ENCODE assay signal across 25 cellular contexts in genomic region chr10:116702165-116702564, GRCh38. TPM values are rescaled to one million over a fixed set of nuclear protein-coding genes. Genes with fewer than 3 reads are reported as not detected.
"Had no signal": no experiment of that assay in that cellular context is flagged by ENCODE, and none has a peak within 500 bp of the region (broad histone marks: within the 10 kb centered on the region; RNA-seq: fewer than 3 reads in every experiment).

No MANE protein-coding gene starts in this region.

- H3K9me3 ChIP-seq: left lung, lower lobe of right lung, neutrophil, right atrium auricular region, right lobe of liver, suprapubic skin, thoracic aorta, tibial artery, uterus had no signal

- H2AFZ ChIP-seq: parathyroid adenoma had no signal

- H3K4me1 ChIP-seq: left lung, lower lobe of right lung, parathyroid adenoma, right atrium auricular region, right lobe of liver, suprapubic skin, uterus had no signal

- ATAC-seq: left colon; left lung; lower lobe of right lung; naive thymus-derived CD8-positive, alpha-beta T cell; stimulated activated naive B cell treated with anti-CD40 and anti-IgM and Interleukin-4, amounts not matched to agents 10 μg/mL and 1 μg/mL and 100 μg/mL, for 72 hours had no signal

- FAIRE-seq: keratinocyte had no signal

- H3K9ac ChIP-seq: parathyroid adenoma had no signal

- H3K36me3 ChIP-seq: left lung, lower lobe of right lung, neutrophil, right atrium auricular region, right lobe of liver, suprapubic skin, thoracic aorta, uterus had no signal

- H3K27ac ChIP-seq: left lung, lower lobe of right lung, neutrophil, parathyroid adenoma, right atrium auricular region, right lobe of liver, skin epidermis, suprapubic skin, thoracic aorta, tibial artery, uterus had no signal

- DNase-seq: hippocampal formation; kidney glomerular epithelial cell; left colon; left lung; lower lobe of right lung; mammary epithelial cell; mesenchymal stem cell; naive thymus-derived CD8-positive, alpha-beta T cell; occipital lobe; right lobe of liver; stimulated activated CD4-positive, alpha-beta T cell treated with anti-CD3 and anti-CD28 coated beads, Interleukin-12 subunit alpha, Interleukin-12 subunit beta, amount 100 ng/mL, for 4 hours; stimulated activated CD4-positive, alpha-beta T cell treated with anti-CD3 and anti-CD28 coated beads, Interleukin-15, amount 100 ng/mL, for 24 hours; stimulated activated CD4-positive, alpha-beta T cell treated with anti-CD3 and anti-CD28 coated beads, Interleukin-2, amount 100 ng/mL, for 24 hours; stimulated activated CD4-positive, alpha-beta T cell treated with anti-CD3 and anti-CD28 coated beads, Interleukin-4, amount 100 ng/mL, for 1 hour; stimulated activated naive B cell treated with anti-CD40 and anti-IgM and Interleukin-4, amounts not matched to agents 10 μg/mL and 1 μg/mL and 100 μg/mL, for 72 hours; trophoblast cell; uterus had no signal

- H3K79me2 ChIP-seq: parathyroid adenoma had no signal

- H3K27me3 ChIP-seq: neutrophil, right atrium auricular region, right lobe of liver, suprapubic skin, tibial artery, uterus had no signal

- H3K4me3 ChIP-seq: left lung, lower lobe of right lung, right atrium auricular region, right lobe of liver, skin epidermis, suprapubic skin, thoracic aorta, tibial artery, uterus had no signal

RNA-seq across cellular contexts. Expression of gene HSPA12A, which starts 40.2 kb away (rescaled TPM):
- total RNA-seq: naive thymus-derived CD8-positive, alpha-beta T cell had no signal
- polyA plus RNA-seq: naive thymus-derived CD8-positive, alpha-beta T cell had no signal
